ENCODE assay signal across 8 cellular contexts in the genomic region with DNA sequence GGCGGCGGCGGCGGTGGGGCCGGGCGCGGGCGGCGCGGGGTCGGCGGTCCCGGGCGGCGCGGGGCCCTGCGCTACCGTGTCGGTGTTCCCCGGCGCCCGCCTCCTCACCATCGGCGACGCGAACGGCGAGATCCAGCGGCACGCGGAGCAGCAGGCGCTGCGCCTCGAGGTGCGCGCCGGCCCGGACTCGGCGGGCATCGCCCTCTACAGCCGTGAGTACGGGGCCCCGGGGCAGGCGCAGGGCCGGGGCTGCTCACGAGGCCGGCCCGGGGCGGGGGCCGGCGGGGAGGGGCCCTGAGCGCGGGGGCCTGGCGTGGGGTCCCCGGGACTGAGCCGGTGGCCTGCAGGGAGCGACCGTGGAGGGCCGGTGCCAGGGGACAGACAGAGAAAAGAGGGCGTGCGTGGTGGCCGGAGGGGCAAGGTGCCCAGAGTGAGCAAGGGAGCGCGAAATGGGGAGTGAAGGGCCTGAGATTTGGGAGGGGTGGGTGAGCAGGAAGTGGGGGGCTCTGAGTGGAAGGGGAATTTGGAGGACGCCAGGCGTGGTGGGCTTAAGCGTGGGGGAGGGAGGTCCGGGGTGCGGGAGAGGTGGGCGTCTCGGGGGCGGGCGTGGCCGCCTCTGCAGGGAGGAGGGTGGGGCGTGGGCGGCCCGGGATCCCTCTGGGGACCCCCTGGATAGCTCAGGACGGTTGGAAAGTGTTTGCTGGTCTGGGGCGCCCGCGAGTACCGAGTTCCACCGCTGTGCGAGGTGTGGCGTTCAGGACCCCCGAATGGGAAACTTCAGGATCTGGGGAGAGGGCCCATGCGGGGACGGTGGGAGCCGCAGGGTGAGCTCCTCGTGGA. TPM values are rescaled to one million over a fixed set of nuclear protein-coding genes. Genes with fewer than 3 reads are reported as not detected.
DNase-seq lines count a peak whose midpoint lies in the region; TF ChIP-seq lines count a peak whose summit lies in the region.

No MANE protein-coding gene starts in this region.

- no peaks in the 10 kb centered on the region for H3K9me3 ChIP-seq in Caco-2
- no peaks in the 10 kb centered on the region for H3K9me3 ChIP-seq in GM23248 (ENCODE audit: low read depth)
- no peaks in the 10 kb centered on the region for H3K9me3 ChIP-seq in OCI-LY7 (ENCODE audit: low read length)
- no peaks in the 10 kb centered on the region for H3K9me3 ChIP-seq in left ventricle myocardium inferior (replicated peaks)

- peak overlapping the region; percentile 88 for H3K9ac ChIP-seq in GM23248

- H3K4me3 Mint-ChIP-seq in Caco-2 (ENCODE audit: unreplicated experiment), result peak overlapping the region; percentile 92

- no peak for TF ChIP-seq CTCF in Caco-2 (IDR thresholded peaks at IDR 0.05; ENCODE audit: insufficient read depth in 1 of 2, low read depth in 1 of 2, low read length in 1 of 2, severe bottlenecking in 1 of 2, unreplicated experiment in 1 of 2)
- 0 out of 2 replicates have a peak, but pooled peaks have one; percentile 35 for TF ChIP-seq CTCF in OCI-LY7 (conservative IDR thresholded peaks at IDR 0.05; ENCODE audit: low read length)
- TF ChIP-seq CTCF in left ventricle myocardium inferior (IDR thresholded peaks at IDR 0.05; ENCODE audit: borderline replicate concordance), result peak; percentile 31
- TF ChIP-seq CTCF in retinal pigment epithelial cell (conservative IDR thresholded peaks at IDR 0.05; ENCODE audit: low read depth, low read length), result peak; percentile 8

- 0 to 1% methylated on average over 11 to 80 of the region's 91 CpGs for WGBS in GM23248 (ENCODE audit: low coverage in 1 of 2, low lambda C conversion rate in 2 of 2, missing lambda C conversion rate in 2 of 2), 2 experiments

- H3K36me3 Mint-ChIP-seq in Caco-2 (ENCODE audit: insufficient read depth, unreplicated experiment), result peaks cover 27% of the 10 kb centered on the region

- in situ Hi-C loops in GM23248 (cut with MboI), result no loop called here

- peak overlapping the region; percentile 70 for H3K4me3 ChIP-seq in Caco-2 (ENCODE audit: low read depth, low read length)
- peak overlapping the region; percentile 93 for H3K4me3 ChIP-seq in GM23248
- peak overlapping the region; percentile 99 for H3K4me3 ChIP-seq in OCI-LY7 (ENCODE audit: low read depth, low read length, poor library complexity, severe bottlenecking)
- H3K4me3 ChIP-seq in left ventricle myocardium inferior, result peak overlapping the region; percentile 87
- H3K4me3 ChIP-seq in retinal pigment epithelial cell (ENCODE audit: low read length), result peak overlapping the region; percentile 82

- CTCF ChIA-PET in Caco-2 (lab: Charles Lee) (interaction anchor here (0.6 to 1.4 kb wide), 7 partner anchors 14 to 172 kb away, joined by 3 to 10 read pairs (median 4); partner anchors contain the start of gene TMED1), OCI-LY7 (lab: Charles Lee; ENCODE audit: unreplicated experiment) (interaction anchor here (1.8 kb wide), 1 partner anchor 16 kb away, joined by 9 read pairs; no protein-coding TSS in a partner anchor)

- H3K9me2 ChIP-seq in GM23248 (ENCODE audit: insufficient read depth) (no peaks in the 10 kb centered on the region), OCI-LY7 (ENCODE audit: insufficient read depth, low read length) (no peaks in the 10 kb centered on the region)

- POLR2A ChIA-PET in Caco-2 (lab: Charles Lee) (interaction anchor here (0.6 to 1.4 kb wide), 4 partner anchors 10 to 90 kb away, joined by 3 to 4 read pairs (median 3); partner anchors contain the start of gene TMED1), OCI-LY7 (lab: Charles Lee) (interaction anchor here (0.5 to 3.5 kb wide), 4 partner anchors 17 to 294 kb away, joined by 3 to 34 read pairs (median 5); no protein-coding TSS in a partner anchor)

- H3K4me1 ChIP-seq in Caco-2, result peaks cover 22% of the 10 kb centered on the region
- H3K4me1 ChIP-seq in GM23248 (ENCODE audit: insufficient read depth), result peaks cover 10% of the 10 kb centered on the region
- peaks cover 62% of the 10 kb centered on the region for H3K4me1 ChIP-seq in OCI-LY7 (ENCODE audit: insufficient read depth, low read length, poor library complexity, severe bottlenecking)
- peaks cover 54% of the 10 kb centered on the region for H3K4me1 ChIP-seq in left ventricle myocardium inferior

- H3K9me3 Mint-ChIP-seq in Caco-2 (ENCODE audit: unreplicated experiment), result no peaks in the 10 kb centered on the region

- no peaks in the 10 kb centered on the region for H3K27me3 Mint-ChIP-seq in Caco-2 (ENCODE audit: insufficient read depth, unreplicated experiment)

- H3K4me2 ChIP-seq in GM23248 (ENCODE audit: unreplicated experiment) (peak overlapping the region; percentile 87), OCI-LY7 (ENCODE audit: low read length) (peak overlapping the region; percentile 90)

- H4K20me1 ChIP-seq in GM23248 (ENCODE audit: insufficient read depth), result no peaks in the 10 kb centered on the region; the same call in 1 of the 2 replicates
- no peaks in the 10 kb centered on the region for H4K20me1 ChIP-seq in OCI-LY7 (ENCODE audit: insufficient read depth, low read length)

- H3K79me2 ChIP-seq in GM23248 (ENCODE audit: insufficient read depth) (peaks cover 53% of the 10 kb centered on the region), OCI-LY7 (ENCODE audit: insufficient read depth, low read depth, low read length) (peaks cover 52% of the 10 kb centered on the region)

- DNase-seq in Caco-2, result peak in 1 of 2 experiments; percentile 45
- DNase-seq in GM23248, result peak; percentile 62
- DNase-seq in OCI-LY7 (ENCODE audit: low spot score), result peak; percentile 54
- peak; percentile 42 for DNase-seq in activated naive CD4-positive, alpha-beta T cell treated with anti-CD3 and anti-CD28 coated beads, Interleukin-2, amount 50 U/mL, for 16 hours
- peak; percentile 52 for DNase-seq in left ventricle myocardium inferior
- DNase-seq in retinal pigment epithelial cell (ENCODE audit: low read depth), result no peak
- no peak for DNase-seq in NCI-H226
- DNase-seq in GOT3 (lab: John Stamatoyannopoulos, UW), result no peak

- H3K27ac ChIP-seq in GM23248 (peak overlapping the region; percentile 50), OCI-LY7 (ENCODE audit: low read depth, low read length, poor library complexity, severe bottlenecking) (peak overlapping the region; percentile 82), left ventricle myocardium inferior (replicated peaks) (peak overlapping the region; percentile 84)

- H3K36me3 ChIP-seq in Caco-2 (ENCODE audit: control insufficient read depth, insufficient read depth, low read length) (no peaks in the 10 kb centered on the region), GM23248 (ENCODE audit: low read depth) (no peaks in the 10 kb centered on the region), OCI-LY7 (ENCODE audit: insufficient read depth, low read length) (peaks cover 17% of the 10 kb centered on the region), left ventricle myocardium inferior (no peaks in the 10 kb centered on the region)

- peak overlapping the region; percentile 88 for H3K27ac Mint-ChIP-seq in Caco-2 (ENCODE audit: unreplicated experiment)

- intact Hi-C loops in Caco-2 (cut with micrococcal nuclease; ENCODE audit: unreplicated experiment) (loop anchor here (1.0 kb wide), 1 partner anchor 36 kb away; the partner anchor contains the start of gene TMED1), OCI-LY7 (cut with micrococcal nuclease; ENCODE audit: unreplicated experiment) (loop anchor here (1.0 to 10.0 kb wide), 3 partner anchors 16 to 307 kb away; partner anchors contain the start of genes CDKN2D, KRI1, TIMM29 and YIPF2), left ventricle myocardium inferior (cut with micrococcal nuclease) (no loop called here)

- BruUV-seq in Caco-2 (replicated peaks; lab: Mats Ljungman, UMichigan) (no TSS peak), OCI-LY7 (replicated peaks; lab: Mats Ljungman, UMichigan) (no TSS peak)

- H3F3A ChIP-seq in GM23248 (ENCODE audit: insufficient read depth), result peaks cover 10% of the 10 kb centered on the region

- H3K27me3 ChIP-seq in Caco-2 (replicated peaks; ENCODE audit: control insufficient read depth, insufficient read depth, low read length) (no peaks in the 10 kb centered on the region), GM23248 (replicated peaks; ENCODE audit: insufficient read depth) (no peaks in the 10 kb centered on the region), left ventricle myocardium inferior (ENCODE audit: low read depth) (no peaks in the 10 kb centered on the region)

- H3K4me1 Mint-ChIP-seq in Caco-2 (ENCODE audit: low read depth, unreplicated experiment), result no peaks in the 10 kb centered on the region

- H2AFZ ChIP-seq in GM23248 (peak overlapping the region; percentile 65), OCI-LY7 (ENCODE audit: low read length) (no peak overlapping the region; the same call in 1 of the 2 replicates)

RNA-seq across cellular contexts. Expression of gene CARM1, which starts 0.6 kb away (rescaled TPM):
- 97.9 and 98.4 TPM in 2 replicates for total RNA-seq in Caco-2 (2022)
- total RNA-seq in GM23248 (2014; rRNA removed; shearing (Covaris generic)), result 41.9 and 42.4 TPM in 2 replicates
- polyA plus RNA-seq in GM23248 (2016; fragmentation: Nextera tagmentation; extraction: Ambion mirVana), result 5.3 TPM in 2 replicates
- total RNA-seq in OCI-LY7 (2014; rRNA removed; shearing (Covaris generic)), result 35.1 and 41.2 TPM in 2 replicates
- 107 and 108 TPM in 2 replicates for total RNA-seq in OCI-LY7 (2022)
- total RNA-seq in left ventricle myocardium inferior, result 27.2 TPM

RNA-seq across cellular contexts. Expression of gene C19orf38, which starts 23.7 kb away (rescaled TPM):
- total RNA-seq in Caco-2 (2022) (0.61 and 1.1 TPM in 2 replicates), OCI-LY7 (2022) (4.9 and 7.5 TPM in 2 replicates), left ventricle myocardium inferior (0.47 TPM)
- 0.22 TPM in 1 of 2 replicates, not detected in the other for total RNA-seq in GM23248 (2014; rRNA removed; shearing (Covaris generic))
- polyA plus RNA-seq in GM23248 (2016; fragmentation: Nextera tagmentation; extraction: Ambion mirVana), result 0.20 and 0.42 TPM in 2 replicates
- total RNA-seq in OCI-LY7 (2014; rRNA removed; shearing (Covaris generic)), result 4.2 and 5.2 TPM in 2 replicates

RNA-seq across cellular contexts. Expression of gene TMED1, which starts 35.9 kb away (rescaled TPM):
- total RNA-seq in Caco-2 (2022) (38.2 and 41.4 TPM in 2 replicates), OCI-LY7 (2022) (13.2 and 13.7 TPM in 2 replicates), left ventricle myocardium inferior (32.9 TPM)
- total RNA-seq in GM23248 (2014; rRNA removed; shearing (Covaris generic)), result 58.7 and 66.4 TPM in 2 replicates
- 66.7 and 68.2 TPM in 2 replicates for polyA plus RNA-seq in GM23248 (2016; fragmentation: Nextera tagmentation; extraction: Ambion mirVana)
- 20.8 and 22.5 TPM in 2 replicates for total RNA-seq in OCI-LY7 (2014; rRNA removed; shearing (Covaris generic))

RNA-seq across cellular contexts. Expression of gene YIPF2, which starts 56.5 kb away (rescaled TPM):
- total RNA-seq in Caco-2 (2022) (70.9 and 78.1 TPM in 2 replicates), OCI-LY7 (2022) (27.5 and 31.5 TPM in 2 replicates), left ventricle myocardium inferior (13.1 TPM)
- 114 and 140 TPM in 2 replicates for total RNA-seq in GM23248 (2014; rRNA removed; shearing (Covaris generic))
- polyA plus RNA-seq in GM23248 (2016; fragmentation: Nextera tagmentation; extraction: Ambion mirVana), result 57.3 and 61.5 TPM in 2 replicates
- total RNA-seq in OCI-LY7 (2014; rRNA removed; shearing (Covaris generic)), result 26.7 and 31.8 TPM in 2 replicates

RNA-seq across cellular contexts. Expression of gene TIMM29, which starts 56.7 kb away (rescaled TPM):
- total RNA-seq in Caco-2 (2022) (30.4 and 31.1 TPM in 2 replicates), OCI-LY7 (2022) (26.2 and 27.3 TPM in 2 replicates), left ventricle myocardium inferior (12.4 TPM)
- total RNA-seq in GM23248 (2014; rRNA removed; shearing (Covaris generic)), result 37.6 and 57.5 TPM in 2 replicates
- 20.3 and 20.8 TPM in 2 replicates for polyA plus RNA-seq in GM23248 (2016; fragmentation: Nextera tagmentation; extraction: Ambion mirVana)
- 24.1 and 28.3 TPM in 2 replicates for total RNA-seq in OCI-LY7 (2014; rRNA removed; shearing (Covaris generic))

Comparison
In these comparisons a context has a peak if more than half of its experiments do, and no peak if none do; other contexts are left out.
1. DNase-seq: peak in GM23248 (single experiment), OCI-LY7 (single experiment), activated naive CD4-positive, alpha-beta T cell treated with anti-CD3 and anti-CD28 coated beads, Interleukin-2, amount 50 U/mL, for 16 hours (single experiment) and left ventricle myocardium inferior (single experiment); none in retinal pigment epithelial cell (single experiment), NCI-H226 (single experiment) and GOT3 (single experiment).
2. CTCF ChIP-seq: peak in OCI-LY7 (single experiment), left ventricle myocardium inferior (single experiment) and retinal pigment epithelial cell (single experiment); none in Caco-2 (0 of 2).
3. Peak in every context shown above with its lines, with median percentiles within 50 percentile points of each other: H3K4me3 ChIP-seq and H3K27ac ChIP-seq.